ENCODE assay signal across 27 cellular contexts in the genomic region with DNA sequence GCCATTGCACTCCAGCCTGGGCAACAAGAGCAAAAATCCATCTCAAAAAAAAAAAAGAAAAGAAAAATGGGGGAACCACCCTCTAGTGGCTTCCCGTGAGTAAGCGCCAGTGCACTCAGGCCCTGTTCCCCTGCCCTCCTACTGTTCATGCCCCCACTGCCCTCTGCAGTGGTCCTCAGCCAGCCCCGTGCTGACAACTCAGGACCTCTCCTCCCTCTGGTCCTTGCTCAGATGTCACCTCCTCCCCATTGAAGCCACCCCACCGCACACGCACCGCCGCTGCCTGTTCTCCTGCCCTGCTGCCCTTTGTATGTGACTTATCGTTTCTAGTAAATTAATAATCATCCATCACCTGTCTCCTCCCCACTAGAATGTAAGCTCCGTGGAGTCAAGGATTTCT. TPM values are rescaled to one million over a fixed set of nuclear protein-coding genes. Genes with fewer than 3 reads are reported as not detected.
DNase-seq lines count a peak whose midpoint lies in the region; ATAC-seq and TF ChIP-seq lines count a peak whose summit lies in the region.
"Had no signal": no experiment of that assay in that cellular context is flagged by ENCODE, and none has a peak within 500 bp of the region (broad histone marks: within the 10 kb centered on the region; RNA-seq: fewer than 3 reads in every experiment).

No MANE protein-coding gene starts in this region.

- H3K36me3 ChIP-seq in DND-41 (ENCODE audit: insufficient read depth, low read length): peaks cover 95% of the 10 kb centered on the region

- intact Hi-C loops in lower leg skin (cut with DNase I; ENCODE audit: low total_unique reads): no loop called here

- peak overlapping the region; percentile 7 for H3K27ac Mint-ChIP-seq in activated T-cell treated with anti-CD3 and anti-CD28 coated beads, Interleukin-2, amount 50 U/mL, for 24 hours
- no peak overlapping the region for H3K27ac Mint-ChIP-seq in chondrocyte (ENCODE audit: unreplicated experiment)
- H3K27ac Mint-ChIP-seq in progenitor cell of endocrine pancreas: peak overlapping the region; percentile 19
- H3K27ac Mint-ChIP-seq: activated T-cell treated with anti-CD3 and anti-CD28 coated beads, Interleukin-2, amount 50 U/mL, for 72 hours had no signal

- no peaks in the 10 kb centered on the region for H3K27me3 ChIP-seq in DND-41 (ENCODE audit: insufficient read depth, low read length, poor library complexity)
- H3K27me3 ChIP-seq: body of pancreas, SJSA1 had no signal

- no peak overlapping the region for H3K9ac ChIP-seq in DND-41 (ENCODE audit: low read depth, low read length)

- peaks cover 93% of the 10 kb centered on the region for H3K36me3 Mint-ChIP-seq in activated T-cell treated with anti-CD3 and anti-CD28 coated beads, Interleukin-2, amount 50 U/mL, for 24 hours (ENCODE audit: low read depth)
- H3K36me3 Mint-ChIP-seq in chondrocyte (ENCODE audit: low read depth) (peaks cover 47% of the 10 kb centered on the region), progenitor cell of endocrine pancreas (ENCODE audit: insufficient read depth) (peaks cover 28% of the 10 kb centered on the region)

- TF ChIP-seq POLR2A in lower leg skin (IDR thresholded peaks at IDR 0.05): no peak

- H3K4me1 Mint-ChIP-seq in activated T-cell treated with anti-CD3 and anti-CD28 coated beads, Interleukin-2, amount 50 U/mL, for 24 hours (ENCODE audit: low read depth): no peaks in the 10 kb centered on the region
- H3K4me1 Mint-ChIP-seq in chondrocyte (ENCODE audit: low read depth) (no peaks in the 10 kb centered on the region), progenitor cell of endocrine pancreas (ENCODE audit: low read depth) (no peaks in the 10 kb centered on the region)
- H3K4me1 Mint-ChIP-seq: neural crest cell had no signal

- ATAC-seq in DND-41 (ENCODE audit: insufficient read depth, low read depth): no peak
- ATAC-seq in GM19035 (IDR thresholded peaks at IDR 0.05; ENCODE audit: unreplicated experiment): no peak
- ATAC-seq: activated T-cell treated with anti-CD3 and anti-CD28 coated beads, Interleukin-2, amount 50 U/mL, for 72 hours; body of pancreas; right cardiac atrium had no signal

- H2AFZ ChIP-seq in DND-41 (ENCODE audit: low read depth, low read length): no peak overlapping the region

- 90 to 91% methylated on average over 9 of the region's 9 CpGs for WGBS in lower leg skin, 2 donors

- H3K4me1 ChIP-seq in DND-41 (ENCODE audit: insufficient read depth, low read length): no peaks in the 10 kb centered on the region
- H3K4me1 ChIP-seq: body of pancreas, SJSA1 had no signal

- no peak overlapping the region for H3K27ac ChIP-seq in DND-41 (ENCODE audit: low read length)
- H3K27ac ChIP-seq: body of pancreas, SJSA1 had no signal

- H3K4me3 ChIP-seq in DND-41 (ENCODE audit: low read depth in 1 of 2, low read length in 2 of 2): no peak overlapping the region
- no peak overlapping the region for H3K4me3 ChIP-seq in lower leg skin (ENCODE audit: low read depth, poor library complexity, severe bottlenecking)
- H3K4me3 ChIP-seq: body of pancreas, lung, SJSA1 had no signal

- H3K79me2 ChIP-seq in DND-41 (ENCODE audit: insufficient read depth, low read length): no peaks in the 10 kb centered on the region

- no peak overlapping the region for H3K4me2 ChIP-seq in DND-41 (ENCODE audit: insufficient read depth, low read length)

- TF ChIP-seq CTCF in DND-41 (IDR thresholded peaks at IDR 0.05; ENCODE audit: borderline replicate concordance, extremely low read depth, low read length, poor library complexity, severe bottlenecking): peak; percentile 9
- no peak for TF ChIP-seq CTCF in chondrocyte (IDR thresholded peaks at IDR 0.05)
- no peak for TF ChIP-seq CTCF in progenitor cell of endocrine pancreas (IDR thresholded peaks at IDR 0.05; ENCODE audit: unreplicated experiment)
- no peak for TF ChIP-seq CTCF in lower leg skin (IDR thresholded peaks at IDR 0.05)
- no peak for TF ChIP-seq CTCF in GM10266 (IDR thresholded peaks at IDR 0.05; ENCODE audit: control insufficient read depth, insufficient read depth, low read depth, missing control alignments)

- peaks cover 6% of the 10 kb centered on the region; the same call in 1 of the 2 replicates for H4K20me1 ChIP-seq in DND-41 (ENCODE audit: insufficient read depth, low read length)

- no peaks in the 10 kb centered on the region for H3K9me3 Mint-ChIP-seq in activated T-cell treated with anti-CD3 and anti-CD28 coated beads, Interleukin-2, amount 50 U/mL, for 24 hours
- H3K9me3 Mint-ChIP-seq in chondrocyte (ENCODE audit: low read depth) (no peaks in the 10 kb centered on the region), progenitor cell of endocrine pancreas (ENCODE audit: low read depth) (no peaks in the 10 kb centered on the region)
- H3K9me3 Mint-ChIP-seq: activated T-cell treated with anti-CD3 and anti-CD28 coated beads, Interleukin-2, amount 50 U/mL, for 72 hours; neural crest cell had no signal

- no peaks in the 10 kb centered on the region for H3K27me3 Mint-ChIP-seq in activated T-cell treated with anti-CD3 and anti-CD28 coated beads, Interleukin-2, amount 50 U/mL, for 24 hours
- H3K27me3 Mint-ChIP-seq in chondrocyte (ENCODE audit: low read depth): no peaks in the 10 kb centered on the region
- no peaks in the 10 kb centered on the region for H3K27me3 Mint-ChIP-seq in progenitor cell of endocrine pancreas

- DNase-seq in activated T-cell treated with anti-CD3 and anti-CD28 coated beads, Interleukin-2, amount 50 U/mL, for 24 hours: peak; percentile 15
- DNase-seq in activated T-cell treated with anti-CD3 and anti-CD28 coated beads, Interleukin-2, amount 50 U/mL, for 1 hour: no peak
- DNase-seq in DND-41: no peak
- peak; percentile 41 for DNase-seq in chondrocyte (ENCODE audit: low spot score)
- DNase-seq in progenitor cell of endocrine pancreas (ENCODE audit: low spot score, unreplicated experiment): no peak
- no peak for DNase-seq in lower leg skin (ENCODE audit: low spot score in 2 of 2)
- DNase-seq in GM10266 (ENCODE audit: extremely low spot score): no peak
- DNase-seq: ACHN; activated CD4-positive, CD25-positive, alpha-beta regulatory T cell treated with anti-CD3 and anti-CD28 coated beads, Interleukin-2, amount 50 U/mL, for 72 hours; activated T-cell treated with anti-CD3 and anti-CD28 coated beads, Interleukin-2, amount 50 U/mL, for 72 hours; body of pancreas; COR-L47; DMS53; effector CD4-positive, alpha-beta T cell; Karpas-422; NCI-H1436 treated with DMSO at 0.1 percent for 48 hours; NCI-H446; NCI-H82; right cardiac atrium; RPMI8226; stimulated activated CD4-positive, alpha-beta T cell treated with anti-CD3 and anti-CD28 coated beads, Interleukin-12 subunit alpha, Interleukin-12 subunit beta, amount 100 ng/mL, for 4 hours; stimulated activated CD4-positive, alpha-beta T cell treated with anti-CD3 and anti-CD28 coated beads, Interleukin-4, amount 100 ng/mL, for 1 hour; trophoblast cell had no signal

- H3K9me3 ChIP-seq in DND-41 (ENCODE audit: insufficient read depth, low read length, severe bottlenecking): no peaks in the 10 kb centered on the region
- H3K9me3 ChIP-seq: body of pancreas, SJSA1 had no signal

- H3K4me3 Mint-ChIP-seq in activated T-cell treated with anti-CD3 and anti-CD28 coated beads, Interleukin-2, amount 50 U/mL, for 24 hours: no peak overlapping the region
- H3K4me3 Mint-ChIP-seq in chondrocyte (ENCODE audit: unreplicated experiment) (no peak overlapping the region), progenitor cell of endocrine pancreas (ENCODE audit: low read depth) (no peak overlapping the region)
- H3K4me3 Mint-ChIP-seq: activated T-cell treated with anti-CD3 and anti-CD28 coated beads, Interleukin-2, amount 50 U/mL, for 72 hours; neural crest cell had no signal

RNA-seq across cellular contexts. Expression of gene DYNC1H1, which starts 58.8 kb away (rescaled TPM):
- total RNA-seq in chondrocyte: 718 to 842 TPM (median 735 TPM) in 3 replicates
- 501 and 519 TPM in 2 replicates for total RNA-seq in progenitor cell of endocrine pancreas
- 100 to 1,000 TPM; 546 to 624 (median 593) TPM for total RNA-seq in lower leg skin

Comparison
In these comparisons a context has a peak if more than half of its experiments do, and no peak if none do; other contexts are left out.
1. DNase-seq: peak in activated T-cell treated with anti-CD3 and anti-CD28 coated beads, Interleukin-2, amount 50 U/mL, for 24 hours (single experiment) and chondrocyte (single experiment); none in activated T-cell treated with anti-CD3 and anti-CD28 coated beads, Interleukin-2, amount 50 U/mL, for 1 hour (single experiment), DND-41 (single experiment), progenitor cell of endocrine pancreas (single experiment), lower leg skin (0 of 2) and GM10266 (single experiment).